9 cellular contexts compared by ENCODE assay signal in genomic region chr2:43075054-43075593, GRCh38.
DNase-seq lines count a peak whose midpoint lies in the region; ATAC-seq and TF ChIP-seq lines count a peak whose summit lies in the region.
"Had no signal": no experiment of that assay in that cellular context is flagged by ENCODE, and none has a peak within 500 bp of the region (broad histone marks: within the 10 kb centered on the region; RNA-seq: fewer than 3 reads in every experiment).

No MANE protein-coding gene starts in this region.

- H3K27me3 ChIP-seq in IMR-90 (ENCODE audit: control insufficient read depth, insufficient read depth, low read length) (no peaks in the 10 kb centered on the region), breast epithelium (no peaks in the 10 kb centered on the region), tibial artery (no peaks in the 10 kb centered on the region)

- peak overlapping the region; percentile 98 to 99 for H4K8ac ChIP-seq in IMR-90 (ENCODE audit: low read depth in 2 of 2, low read length in 2 of 2)

- peak overlapping the region; percentile 98 for H3K18ac ChIP-seq in IMR-90 (ENCODE audit: low read depth, low read length)

- BruUV-seq in IMR-90 (replicated peaks; lab: Mats Ljungman, UMichigan): no TSS peak

- peak overlapping the region; percentile 98 for H3K23ac ChIP-seq in IMR-90 (ENCODE audit: low read depth, low read length)

- H3K14ac ChIP-seq in IMR-90 (replicated peaks; ENCODE audit: low read depth, low read length): peak overlapping the region; percentile 99

- peaks cover 0 to 27% of the 10 kb centered on the region in 2 experiments; a peak in 2 of 4 replicates for H3K79me1 ChIP-seq in IMR-90 (ENCODE audit: low read depth in 1 of 2, low read length in 2 of 2)

- H3K9me1 ChIP-seq in IMR-90 (ENCODE audit: insufficient read depth, low read length): peaks cover 58% of the 10 kb centered on the region

- H3K4me1 ChIP-seq in IMR-90 (ENCODE audit: control insufficient read depth, insufficient read depth, low read length) (peaks cover 49% of the 10 kb centered on the region), breast epithelium (peaks cover 28 to 47% of the 10 kb centered on the region in 2 donors), tibial artery (peaks cover 0 to 76% (median 62%) of the 10 kb centered on the region in 4 donors)

- TF ChIP-seq POLR2A in IMR-90 (IDR thresholded peaks at IDR 0.05; ENCODE audit: low read depth, low read length): no peak; the same call in 1 of the 2 replicates
- TF ChIP-seq POLR2A in breast epithelium (IDR thresholded peaks at IDR 0.05): no peak

- H2BK120ac ChIP-seq in IMR-90 (ENCODE audit: low read depth, low read length): peak overlapping the region; percentile 100

- peak overlapping the region; percentile 100 for H3K27ac ChIP-seq in IMR-90 (ENCODE audit: insufficient read depth, low read length)
- peak overlapping the region; percentile 92 to 95 for H3K27ac ChIP-seq in breast epithelium
- H3K27ac ChIP-seq in tibial artery: peak overlapping the region; percentile 77 to 84

- peak overlapping the region; percentile 100 for H2AK5ac ChIP-seq in IMR-90 (ENCODE audit: low read depth, low read length)

- peak overlapping the region; percentile 99 for H2BK5ac ChIP-seq in IMR-90 (ENCODE audit: low read depth, low read length, poor library complexity, severe bottlenecking)

- no CpG with 5 or more reads among the region's 4 CpGs for WGBS in IMR-90 (ENCODE audit: extremely low coverage in 2 of 2, insufficient read length in 1 of 2), 2 experiments

- intact Hi-C loops in IMR-90 (cut with micrococcal nuclease) (loop anchor here (1.0 kb wide), 1 partner anchor 147 kb away; no protein-coding TSS in a partner anchor), breast epithelium (cut with DNase I; ENCODE audit: low total_unique reads) (no loop called here), tibial artery (cut with DNase I; ENCODE audit: low total_unique reads) (loop anchor here (10.0 kb wide), 2 partner anchors 80 to 150 kb away; partner anchors contain the start of gene ZFP36L2)

- CTCF ChIA-PET in IMR-90 (lab: Yijun Ruan, JAX): no interaction called here

- POLR2A ChIA-PET in IMR-90 (lab: Charles Lee; ENCODE audit: unreplicated experiment): interaction anchor here (0.6 kb wide), 1 partner anchor 11 kb away, joined by 4 read pairs; no protein-coding TSS in a partner anchor

- H3K36me3 ChIP-seq in IMR-90 (ENCODE audit: control insufficient read depth, insufficient read depth, low read length): no peaks in the 10 kb centered on the region
- no peaks in the 10 kb centered on the region for H3K36me3 ChIP-seq in breast epithelium
- H3K36me3 ChIP-seq in tibial artery: no peaks in the 10 kb centered on the region

- peak overlapping the region; percentile 97 for H3K56ac ChIP-seq in IMR-90 (ENCODE audit: extremely low read depth, insufficient read depth, low read length)

- H3K9me3 ChIP-seq in IMR-90 (ENCODE audit: control insufficient read depth, insufficient read depth, low read length) (no peaks in the 10 kb centered on the region), breast epithelium (no peaks in the 10 kb centered on the region), tibial artery (no peaks in the 10 kb centered on the region)

- dilution Hi-C loops in IMR-90 (cut with HindIII; ENCODE audit: low sequenced_read_pairs, unreplicated experiment): no loop called here

- H4K5ac ChIP-seq in IMR-90 (ENCODE audit: low read depth, low read length): peak overlapping the region; percentile 98

- peak overlapping the region; percentile 100 for H2BK20ac ChIP-seq in IMR-90 (ENCODE audit: low read depth, low read length)

- peak overlapping the region; percentile 1 for H2AFZ ChIP-seq in IMR-90 (replicated peaks; ENCODE audit: low read length, poor library complexity)

- peak overlapping the region; percentile 100 for H4K91ac ChIP-seq in IMR-90 (ENCODE audit: insufficient read depth, low read depth, low read length)

- DNase-seq in IMR-90: peak; percentile 99
- DNase-seq in breast epithelium (ENCODE audit: low spot score in 2 of 2): peak; percentile 81 to 93
- no peak for DNase-seq in left lobe of liver (ENCODE audit: low spot score)
- peak; percentile 89 to 94 for DNase-seq in tibial artery
- no peak for DNase-seq in DMS79 treated with DMSO at 0.1 percent for 48 hours (lab: John Stamatoyannopoulos, UW)
- DNase-seq in activated effector memory CD4-positive, alpha-beta T cell treated with Interleukin-2 at 50 U/mL for 16 hours: no peak
- DNase-seq in globus pallidus (ENCODE audit: low spot score): no peak
- DNase-seq: NCI-H2227 treated with DMSO at 0.1 percent for 48 hours had no signal

- ATAC-seq in IMR-90 (ENCODE audit: low read depth): peak; percentile 86
- peak; percentile 43 for ATAC-seq in left lobe of liver
- no peak for ATAC-seq in HG02623 (IDR thresholded peaks at IDR 0.05; ENCODE audit: unreplicated experiment)

- peak overlapping the region; percentile 98; the same call in 2 of the 3 replicates for H2BK15ac ChIP-seq in IMR-90 (ENCODE audit: low read depth, low read length)

- no peak overlapping the region; the same call in 1 of the 2 replicates for H3K4me2 ChIP-seq in IMR-90 (ENCODE audit: low read depth, low read length)

- TF ChIP-seq RAD21 in IMR-90 (IDR thresholded peaks at IDR 0.05; ENCODE audit: low read length): peak; percentile 49

- peak overlapping the region; percentile 86 for H3K9ac ChIP-seq in IMR-90 (ENCODE audit: low read depth, low read length)

- H3K4me3 ChIP-seq in IMR-90 (ENCODE audit: insufficient read depth, low read depth, low read length): no peak overlapping the region
- no peak overlapping the region for H3K4me3 ChIP-seq in breast epithelium
- H3K4me3 ChIP-seq in tibial artery: no peak overlapping the region

- H3K4ac ChIP-seq in IMR-90 (ENCODE audit: low read depth, low read length): peak overlapping the region; percentile 100

- in situ Hi-C loops in IMR-90 (cut with MboI; ENCODE audit: low sequenced_read_pairs): loop anchor here (10.0 kb wide), 1 partner anchor 150 kb away; the partner anchor contains the start of gene ZFP36L2

- TF ChIP-seq CTCF in IMR-90 (conservative IDR thresholded peaks at IDR 0.05; ENCODE audit: low read depth, low read length): peak; percentile 33
- no peak for TF ChIP-seq CTCF in breast epithelium (IDR thresholded peaks at IDR 0.05)
- TF ChIP-seq CTCF in tibial artery (IDR thresholded peaks at IDR 0.05): no peak

- H4K20me1 ChIP-seq in IMR-90 (ENCODE audit: insufficient read depth, low read length): no peaks in the 10 kb centered on the region

- H2AK9ac ChIP-seq in IMR-90 (replicated peaks; ENCODE audit: low read depth, low read length, poor library complexity): peak overlapping the region; percentile 87

TF ChIP-seq in IMR-90, 13 proteins besides CTCF, POLR2A, EP300 and RAD21:
- TF ChIP-seq MAZ (IDR thresholded peaks at IDR 0.05; ENCODE audit: borderline replicate concordance, low read depth, low read length) (peak; percentile 46; the same call in 1 of the 2 replicates), NFE2L2 (IDR thresholded peaks at IDR 0.05; ENCODE audit: low read depth, low read length) (no peak), BHLHE40 (IDR thresholded peaks at IDR 0.05; ENCODE audit: low read depth, low read length) (no peak), RFX5 (IDR thresholded peaks at IDR 0.05; ENCODE audit: low read depth, low read length) (no peak), USF2 (IDR thresholded peaks at IDR 0.05; ENCODE audit: low read depth, low read length) (peak; percentile 53), MXI1 (IDR thresholded peaks at IDR 0.05; ENCODE audit: borderline replicate concordance, low read depth, low read length) (0 out of 2 replicates have a peak, but pooled peaks have one; percentile 25), RCOR1 (IDR thresholded peaks at IDR 0.05; ENCODE audit: insufficient replicate concordance, low read length) (no peak), SMC3 (IDR thresholded peaks at IDR 0.05; ENCODE audit: low read depth, low read length) (peak; percentile 35), FOS (IDR thresholded peaks at IDR 0.05; ENCODE audit: low read depth, low read length) (peak; percentile 33; the same call in 1 of the 2 replicates), ELK1 (IDR thresholded peaks at IDR 0.05; ENCODE audit: borderline replicate concordance, low read depth, low read length) (no peak)

Comparison
In these comparisons a context has a peak if more than half of its experiments do, and no peak if none do; other contexts are left out.
1. DNase-seq: peak in IMR-90 (single experiment), breast epithelium (2 of 2) and tibial artery (2 of 2); none in left lobe of liver (single experiment), DMS79 treated with DMSO at 0.1 percent for 48 hours (single experiment), activated effector memory CD4-positive, alpha-beta T cell treated with Interleukin-2 at 50 U/mL for 16 hours (single experiment) and globus pallidus (single experiment).
2. Peak in every context shown above with its lines, with median percentiles within 50 percentile points of each other: H3K27ac ChIP-seq.